8 cellular contexts compared by ENCODE assay signal in the genomic region with DNA sequence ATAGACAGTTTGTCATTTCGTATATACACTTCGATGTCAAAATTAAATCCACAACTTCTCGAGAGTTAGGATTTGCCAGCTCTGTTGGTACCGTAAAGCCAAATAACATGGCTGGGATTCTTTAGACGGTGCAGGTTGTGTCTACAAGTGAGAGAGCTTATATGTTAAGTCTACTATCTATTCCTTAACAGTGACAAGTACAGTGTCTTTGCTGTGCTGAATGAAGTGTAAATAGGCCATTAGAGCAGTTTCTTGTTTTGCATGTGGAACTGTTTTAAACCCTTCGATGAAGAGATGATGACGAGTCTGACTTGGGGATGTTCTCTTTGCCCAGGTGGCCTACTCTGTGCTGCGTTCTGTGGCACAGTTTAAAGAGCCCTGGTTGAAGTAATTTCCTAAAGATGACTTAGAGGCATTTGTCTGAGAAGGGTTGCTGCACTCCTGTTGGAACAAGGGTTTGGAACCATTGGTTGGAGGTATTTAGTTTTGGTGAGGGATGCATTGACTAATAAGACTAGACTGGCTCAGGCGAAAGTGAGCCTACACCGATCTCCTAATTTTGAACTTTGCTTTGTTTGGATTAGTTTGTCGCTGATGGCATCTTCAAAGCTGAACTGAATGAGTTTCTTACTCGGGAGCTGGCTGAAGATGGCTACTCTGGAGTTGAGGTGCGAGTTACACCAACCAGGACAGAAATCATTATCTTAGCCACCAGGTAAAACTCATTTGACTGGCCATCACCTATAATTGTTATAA. TPM values are rescaled to one million over a fixed set of nuclear protein-coding genes. Genes with fewer than 3 reads are reported as not detected.
DNase-seq lines count a peak whose midpoint lies in the region; ATAC-seq and TF ChIP-seq lines count a peak whose summit lies in the region.

No MANE protein-coding gene starts in this region.

- H3K27ac ChIP-seq in foreskin keratinocyte (peak overlapping the region; percentile 91), parathyroid adenoma (peak overlapping the region; percentile 85)

- H3K4me1 ChIP-seq in foreskin keratinocyte = peaks cover 8% of the 10 kb centered on the region
- H3K4me1 ChIP-seq in parathyroid adenoma = no peaks in the 10 kb centered on the region

- peak overlapping the region; percentile 98 for H3K27ac Mint-ChIP-seq in activated CD4-positive, alpha-beta T cell treated with anti-CD3 and anti-CD28 coated beads for 36 hours
- H3K27ac Mint-ChIP-seq in activated B cell treated with CpG ODN at 0.5 μM for 24 hours = peak overlapping the region; percentile 98

- peaks cover 3% of the 10 kb centered on the region for H3K79me2 ChIP-seq in parathyroid adenoma

- peak overlapping the region; percentile 60 for H3K4me2 ChIP-seq in parathyroid adenoma (ENCODE audit: low read length)

- no peaks in the 10 kb centered on the region for H3K9me3 ChIP-seq in parathyroid adenoma (ENCODE audit: control insufficient read depth, low read length)

- no peaks in the 10 kb centered on the region for H3K9me3 Mint-ChIP-seq in activated CD4-positive, alpha-beta T cell treated with anti-CD3 and anti-CD28 coated beads for 36 hours (ENCODE audit: low read depth)
- H3K9me3 Mint-ChIP-seq in activated B cell treated with CpG ODN at 0.5 μM for 24 hours = no peaks in the 10 kb centered on the region

- POLR2A ChIA-PET in activated CD4-positive, alpha-beta T cell treated with anti-CD3 and anti-CD28 coated beads for 36 hours (lab: Charles Lee) = interaction anchor here (0.5 to 2.2 kb wide), 7 partner anchors 26 to 1393 kb away, joined by 3 to 5 read pairs (median 3); a partner anchor contains a TSS
- POLR2A ChIA-PET in activated B cell treated with CpG ODN at 0.5 μM for 24 hours (lab: Charles Lee) = interaction anchor here (0.5 to 1.7 kb wide), 7 partner anchors 8 to 807 kb away, joined by 3 to 5 read pairs (median 3); no protein-coding TSS in a partner anchor

- DNase-seq in activated CD4-positive, alpha-beta T cell treated with anti-CD3 and anti-CD28 coated beads for 36 hours = peak; percentile 21
- no peak for DNase-seq in activated CD4-positive, alpha-beta T cell treated with anti-CD3 and anti-CD28 coated beads, Interleukin-2, amount 50 U/mL, for 4 hours
- DNase-seq in activated B cell treated with CpG ODN at 0.5 μM for 24 hours = no peak
- DNase-seq in foreskin keratinocyte = peak in 1 of 2 donors; percentile 29
- no peak for DNase-seq in NCI-H1694 (lab: John Stamatoyannopoulos, UW)
- no peak for DNase-seq in NCI-H2081 treated with DMSO at 0.1 percent for 48 hours (lab: John Stamatoyannopoulos, UW)

- peak overlapping the region; percentile 84 for H2AFZ ChIP-seq in parathyroid adenoma

- CTCF ChIA-PET in activated CD4-positive, alpha-beta T cell treated with anti-CD3 and anti-CD28 coated beads for 36 hours (lab: Charles Lee) = interaction anchor here (0.6 to 1.9 kb wide), 4 partner anchors 12 to 130 kb away, joined by 3 to 9 read pairs (median 4); no protein-coding TSS in a partner anchor
- CTCF ChIA-PET in activated B cell treated with CpG ODN at 0.5 μM for 24 hours (lab: Charles Lee) = interaction anchor here (0.9 to 2.6 kb wide), 4 partner anchors 8 to 138 kb away, joined by 3 to 8 read pairs (median 4); no protein-coding TSS in a partner anchor

- H3K36me3 Mint-ChIP-seq in activated CD4-positive, alpha-beta T cell treated with anti-CD3 and anti-CD28 coated beads for 36 hours (ENCODE audit: low read depth) = peaks cover 58% of the 10 kb centered on the region
- peaks cover 59% of the 10 kb centered on the region for H3K36me3 Mint-ChIP-seq in activated B cell treated with CpG ODN at 0.5 μM for 24 hours (ENCODE audit: low read depth)

- intact Hi-C loops in activated CD4-positive, alpha-beta T cell treated with anti-CD3 and anti-CD28 coated beads for 36 hours (cut with DNase I, micrococcal nuclease) = no loop called here
- intact Hi-C loops in activated B cell treated with CpG ODN at 0.5 μM for 24 hours (cut with micrococcal nuclease) = loop anchor here (1.0 to 10.0 kb wide), 2 partner anchors 30 to 805 kb away; a partner anchor contains a TSS

- peak; percentile 14 for ATAC-seq in activated CD4-positive, alpha-beta T cell treated with anti-CD3 and anti-CD28 coated beads for 36 hours
- ATAC-seq in activated B cell treated with CpG ODN at 0.5 μM for 24 hours (ENCODE audit: low read depth) = peak; percentile 32
- no peak for ATAC-seq in foreskin keratinocyte
- ATAC-seq in GM18858 (IDR thresholded peaks at IDR 0.05; ENCODE audit: unreplicated experiment) = no peak

- peak overlapping the region; percentile 96 for H3K4me3 Mint-ChIP-seq in activated CD4-positive, alpha-beta T cell treated with anti-CD3 and anti-CD28 coated beads for 36 hours
- peak overlapping the region; percentile 99 for H3K4me3 Mint-ChIP-seq in activated B cell treated with CpG ODN at 0.5 μM for 24 hours

- H3K27me3 Mint-ChIP-seq in activated CD4-positive, alpha-beta T cell treated with anti-CD3 and anti-CD28 coated beads for 36 hours = no peaks in the 10 kb centered on the region
- peaks cover 5% of the 10 kb centered on the region for H3K27me3 Mint-ChIP-seq in activated B cell treated with CpG ODN at 0.5 μM for 24 hours

- no peaks in the 10 kb centered on the region for H3K36me3 ChIP-seq in parathyroid adenoma (ENCODE audit: control insufficient read depth, insufficient read depth, low read length)

- no peak overlapping the region for H3K9ac ChIP-seq in parathyroid adenoma

- H3K4me1 Mint-ChIP-seq in activated CD4-positive, alpha-beta T cell treated with anti-CD3 and anti-CD28 coated beads for 36 hours = peaks cover 44% of the 10 kb centered on the region
- peaks cover 49% of the 10 kb centered on the region for H3K4me1 Mint-ChIP-seq in activated B cell treated with CpG ODN at 0.5 μM for 24 hours

- peak overlapping the region; percentile 75 for H3K4me3 ChIP-seq in parathyroid adenoma (ENCODE audit: low read depth, low read length)

- no peaks in the 10 kb centered on the region for H3K27me3 ChIP-seq in foreskin keratinocyte
- no peaks in the 10 kb centered on the region for H3K27me3 ChIP-seq in parathyroid adenoma (ENCODE audit: control insufficient read depth, insufficient read depth, low read length)

- TF ChIP-seq CTCF in activated B cell treated with CpG ODN at 0.5 μM for 24 hours (IDR thresholded peaks at IDR 0.05) (no peak), foreskin keratinocyte (conservative IDR thresholded peaks at IDR 0.05) (no peak), parathyroid adenoma (IDR thresholded peaks at IDR 0.05) (no peak)

RNA-seq across cellular contexts. Expression of a gene that starts 1.0 kb away (rescaled TPM):
- 1,000 to 10,000 TPM; 4,536 to 4,569 TPM for total RNA-seq in activated CD4-positive, alpha-beta T cell treated with anti-CD3 and anti-CD28 coated beads for 36 hours
- 4,635 and 5,236 TPM in 2 replicates for total RNA-seq in activated B cell treated with CpG ODN at 0.5 μM for 24 hours
- 2,535 and 3,000 TPM in 2 replicates for total RNA-seq in foreskin keratinocyte
- polyA plus RNA-seq in foreskin keratinocyte = 4,692 and 4,741 TPM in 2 replicates

RNA-seq across cellular contexts. Expression of a gene that starts 32.7 kb away (rescaled TPM):
- total RNA-seq in activated CD4-positive, alpha-beta T cell treated with anti-CD3 and anti-CD28 coated beads for 36 hours = under 1 TPM; 0.62 to 0.65 TPM
- total RNA-seq in activated B cell treated with CpG ODN at 0.5 μM for 24 hours (0.11 and 0.49 TPM in 2 replicates), foreskin keratinocyte (0.25 and 0.95 TPM in 2 replicates)
- polyA plus RNA-seq in foreskin keratinocyte = 0.23 and 1.2 TPM in 2 replicates

RNA-seq across cellular contexts. Expression of a gene that starts 48.8 kb away (rescaled TPM):
- total RNA-seq in activated CD4-positive, alpha-beta T cell treated with anti-CD3 and anti-CD28 coated beads for 36 hours = 10 to 100 TPM; 21.0 to 21.8 TPM
- total RNA-seq in activated B cell treated with CpG ODN at 0.5 μM for 24 hours = 0.24 and 0.62 TPM in 2 replicates
- 1.9 and 3.5 TPM in 2 replicates for total RNA-seq in foreskin keratinocyte
- polyA plus RNA-seq in foreskin keratinocyte = 1.2 and 2.3 TPM in 2 replicates

Comparison
In these comparisons a context has a peak if more than half of its experiments do, and no peak if none do; other contexts are left out.
1. ATAC-seq: peak in activated CD4-positive, alpha-beta T cell treated with anti-CD3 and anti-CD28 coated beads for 36 hours (single experiment) and activated B cell treated with CpG ODN at 0.5 μM for 24 hours (single experiment); none in foreskin keratinocyte (single experiment) and GM18858 (single experiment).